27 cellular contexts compared by ENCODE assay signal in the genomic region with DNA sequence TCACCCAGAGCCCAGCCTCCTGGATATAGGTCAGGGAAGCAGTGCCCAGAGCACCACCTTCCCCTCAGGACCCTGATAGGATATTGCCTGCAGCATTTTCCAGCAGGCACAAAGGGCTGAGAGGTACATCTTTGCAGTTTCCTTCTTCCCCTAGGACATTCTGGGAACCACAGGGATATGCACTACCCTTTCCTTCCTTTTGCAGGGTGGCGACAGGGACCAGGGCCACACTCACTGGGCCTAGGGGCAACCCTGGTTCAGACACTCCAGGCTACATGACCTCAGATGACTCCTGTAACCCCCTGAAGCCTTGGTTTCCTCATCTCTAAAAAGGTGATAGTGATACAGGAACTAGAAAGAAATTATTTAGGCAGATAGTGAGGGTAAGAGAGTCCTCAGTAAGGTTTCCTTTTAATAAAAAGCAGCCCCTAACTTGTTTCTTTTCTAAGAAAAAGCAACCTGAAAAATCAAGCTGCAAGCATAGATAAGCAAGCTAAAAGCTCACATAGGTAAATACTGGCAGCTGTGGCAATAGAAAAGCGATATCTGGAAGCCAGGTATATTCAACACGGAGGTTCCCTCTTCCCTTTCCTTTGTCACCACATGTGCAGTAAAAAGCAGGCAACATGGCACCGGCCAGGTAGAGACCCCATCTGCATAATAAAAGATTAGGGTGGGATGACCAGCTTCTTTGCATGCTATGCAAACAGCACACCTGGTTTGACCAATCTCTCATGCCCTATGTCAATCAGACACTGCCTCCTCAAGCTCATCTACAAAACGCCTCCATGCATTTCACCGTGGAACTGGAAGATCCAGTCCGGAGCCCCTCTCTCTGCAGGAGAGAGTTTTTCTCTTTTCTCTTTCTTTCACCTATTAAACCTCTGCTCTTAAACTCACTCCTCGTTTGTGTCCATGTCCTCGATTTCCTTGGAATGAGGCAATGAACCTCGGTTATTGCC. TPM values are rescaled to one million over a fixed set of nuclear protein-coding genes. Genes with fewer than 3 reads are reported as not detected.
DNase-seq lines count a peak whose midpoint lies in the region; FAIRE-seq and TF ChIP-seq lines count a peak whose summit lies in the region.
"Had no signal": no experiment of that assay in that cellular context is flagged by ENCODE, and none has a peak within 500 bp of the region (broad histone marks: within the 10 kb centered on the region; RNA-seq: fewer than 3 reads in every experiment).

No MANE protein-coding gene starts in this region.

- no peak overlapping the region for H4K12ac ChIP-seq in trophoblast cell (ENCODE audit: low read depth, low read length)

- no peak overlapping the region for H3K4ac ChIP-seq in trophoblast cell (ENCODE audit: low read depth, low read length)

- H3K27me3 ChIP-seq in bronchial epithelial cell (ENCODE audit: control insufficient read depth, insufficient read depth, low read length): peaks cover 2% of the 10 kb centered on the region
- H3K27me3 ChIP-seq in trophoblast cell (ENCODE audit: insufficient read depth, low read length): no peaks in the 10 kb centered on the region
- H3K27me3 ChIP-seq: sigmoid colon had no signal

- TF ChIP-seq CTCF in bronchial epithelial cell (IDR thresholded peaks at IDR 0.05; ENCODE audit: insufficient read depth, low read length, severe bottlenecking): no peak

- no peaks in the 10 kb centered on the region for H3K36me3 ChIP-seq in bronchial epithelial cell (ENCODE audit: control insufficient read depth, insufficient read depth, low read length)
- no peaks in the 10 kb centered on the region for H3K36me3 ChIP-seq in trophoblast cell (ENCODE audit: control insufficient read depth in 1 of 2, insufficient read depth in 2 of 2, low read length in 2 of 2)
- H3K36me3 ChIP-seq: neural progenitor cell, sigmoid colon had no signal

- no peak overlapping the region for H3K9ac ChIP-seq in trophoblast cell (ENCODE audit: low read length)
- H3K9ac ChIP-seq: neural progenitor cell had no signal

- no peaks in the 10 kb centered on the region for H3K79me2 ChIP-seq in trophoblast cell (ENCODE audit: control insufficient read depth, insufficient read depth, low read length, poor library complexity)

- H2BK120ac ChIP-seq in trophoblast cell (ENCODE audit: insufficient read depth, low read length, poor library complexity): peak overlapping the region; percentile 58

- no peak overlapping the region for H3K18ac ChIP-seq in trophoblast cell (ENCODE audit: low read length)

- no peak overlapping the region for H2AK5ac ChIP-seq in trophoblast cell (ENCODE audit: low read length)

- peaks cover 9 to 11% of the 10 kb centered on the region in 2 experiments for H3K4me1 ChIP-seq in trophoblast cell (ENCODE audit: control insufficient read depth in 1 of 2, insufficient read depth in 2 of 2, low read length in 2 of 2)
- H3K4me1 ChIP-seq: neural progenitor cell, sigmoid colon had no signal

- no peak overlapping the region for H2AFZ ChIP-seq in trophoblast cell (ENCODE audit: insufficient read depth, low read length, poor library complexity)
- H2AFZ ChIP-seq: neural progenitor cell had no signal

- H4K8ac ChIP-seq in trophoblast cell (ENCODE audit: low read depth, low read length): peak overlapping the region; percentile 35

- peaks cover 2% of the 10 kb centered on the region for H3K9me3 ChIP-seq in trophoblast cell (ENCODE audit: insufficient read depth, low read depth, low read length)
- H3K9me3 ChIP-seq: sigmoid colon had no signal

- peaks cover 9% of the 10 kb centered on the region for H3K79me1 ChIP-seq in trophoblast cell (ENCODE audit: low read length)

- WGBS in trophoblast cell (ENCODE audit: extremely low coverage, insufficient coverage, insufficient read length): no CpG with 5 or more reads among the region's 10 CpGs

- H3K14ac ChIP-seq in trophoblast cell (ENCODE audit: low read length): peak overlapping the region; percentile 25

- DNase-seq in DMS53 treated with DMSO at 0.1 percent for 48 hours (lab: John Stamatoyannopoulos, UW; ENCODE audit: unreplicated experiment) (peak; percentile 37), NCI-H2029 (lab: John Stamatoyannopoulos, UW) (peak; percentile 50), bronchial epithelial cell (ENCODE audit: low read depth) (no peak), trophoblast cell (peak in 1 of 2 donors; percentile 37), NCI-H2227 treated with DMSO at 0.1 percent for 48 hours (lab: John Stamatoyannopoulos, UW) (no peak), kidney tubule cell (ENCODE audit: low spot score) (no peak), nucleus accumbens (lab: John Stamatoyannopoulos, UW) (no peak)
- DNase-seq: activated CD4-positive, alpha-beta T cell treated with anti-CD3 and anti-CD28 coated beads for 48 hours; activated CD8-positive, alpha-beta memory T cell treated with anti-CD3 and anti-CD28 coated beads, Interleukin-2, amount 10 ng/mL, durations not matched to agents 7 days and 5 days; aorta; CD4-positive, CD25-positive, alpha-beta regulatory T cell; central memory CD4-positive, alpha-beta T cell; dermis blood vessel endothelial cell; DMS 273 treated with DMSO at 0.1 percent for 48 hours; GF-D8; head of caudate nucleus; sigmoid colon; stimulated activated CD4-positive, alpha-beta T cell treated with anti-CD3 and anti-CD28 coated beads, Interleukin-15, amount 100 ng/mL, for 24 hours; stimulated activated CD8-positive, alpha-beta memory T cell treated with anti-CD3 and anti-CD28 coated beads, Interleukin-4, amount 100 ng/mL, for 48 hours; T-helper 17 cell had no signal

- peak overlapping the region; percentile 28 for H2BK5ac ChIP-seq in trophoblast cell (ENCODE audit: low read depth, low read length, poor library complexity)

- FAIRE-seq in bronchial epithelial cell (lab: Jason Lieb, UNC): peak; percentile 50
- FAIRE-seq: endothelial cell of umbilical vein, urothelium cell line had no signal

- H3K23ac ChIP-seq in trophoblast cell (ENCODE audit: low read length): no peak overlapping the region

- H3K4me3 ChIP-seq in bronchial epithelial cell (ENCODE audit: low read depth, low read length): no peak overlapping the region
- no peak overlapping the region for H3K4me3 ChIP-seq in trophoblast cell (ENCODE audit: low read depth, low read length)
- H3K4me3 ChIP-seq: neural progenitor cell, sigmoid colon, SK-N-MC had no signal

- peak overlapping the region; percentile 67 for H4K91ac ChIP-seq in trophoblast cell (ENCODE audit: low read depth, low read length)

- peak overlapping the region; percentile 25 for H3K27ac ChIP-seq in trophoblast cell (ENCODE audit: low read depth, low read length)
- H3K27ac ChIP-seq: neural progenitor cell, RWPE1, sigmoid colon, SK-N-MC had no signal

- peak overlapping the region; percentile 41 for H3K4me2 ChIP-seq in trophoblast cell (ENCODE audit: low read length)
- H3K4me2 ChIP-seq: neural progenitor cell had no signal

- peak overlapping the region; percentile 30 for H2BK12ac ChIP-seq in trophoblast cell (ENCODE audit: low read length)

RNA-seq across cellular contexts. Expression of gene MRGPRX2, which starts 13.2 kb away (rescaled TPM):
- total RNA-seq in bronchial epithelial cell: not detected in 2 replicates
- polyA plus RNA-seq in trophoblast cell (2013): 1.4 TPM in 2 replicates
- total RNA-seq: activated CD8-positive, alpha-beta memory T cell treated with anti-CD3 and anti-CD28 coated beads, Interleukin-2, amount 10 ng/mL, durations not matched to agents 7 days and 5 days; aorta; CD4-positive, CD25-positive, alpha-beta regulatory T cell; dermis blood vessel endothelial cell; endothelial cell of umbilical vein; HT-29; progenitor cell of endocrine pancreas; sigmoid colon; T-helper 17 cell had no signal
- polyA plus RNA-seq: aorta; CD4-positive, CD25-positive, alpha-beta regulatory T cell; endothelial cell of umbilical vein; sigmoid colon had no signal

RNA-seq across cellular contexts. Expression of gene ZDHHC13, which starts 43.2 kb away (rescaled TPM):
- 21.6 and 34.4 TPM in 2 replicates for total RNA-seq in bronchial epithelial cell
- 16.5 and 17.6 TPM in 2 replicates for polyA plus RNA-seq in trophoblast cell (2013)

Comparison
In these comparisons a context has a peak if more than half of its experiments do, and no peak if none do; other contexts are left out.
1. DNase-seq: peak in DMS53 treated with DMSO at 0.1 percent for 48 hours (single experiment) and NCI-H2029 (single experiment); none in bronchial epithelial cell (single experiment), NCI-H2227 treated with DMSO at 0.1 percent for 48 hours (single experiment), kidney tubule cell (single experiment) and nucleus accumbens (0 of 56).